In the genomic region with DNA sequence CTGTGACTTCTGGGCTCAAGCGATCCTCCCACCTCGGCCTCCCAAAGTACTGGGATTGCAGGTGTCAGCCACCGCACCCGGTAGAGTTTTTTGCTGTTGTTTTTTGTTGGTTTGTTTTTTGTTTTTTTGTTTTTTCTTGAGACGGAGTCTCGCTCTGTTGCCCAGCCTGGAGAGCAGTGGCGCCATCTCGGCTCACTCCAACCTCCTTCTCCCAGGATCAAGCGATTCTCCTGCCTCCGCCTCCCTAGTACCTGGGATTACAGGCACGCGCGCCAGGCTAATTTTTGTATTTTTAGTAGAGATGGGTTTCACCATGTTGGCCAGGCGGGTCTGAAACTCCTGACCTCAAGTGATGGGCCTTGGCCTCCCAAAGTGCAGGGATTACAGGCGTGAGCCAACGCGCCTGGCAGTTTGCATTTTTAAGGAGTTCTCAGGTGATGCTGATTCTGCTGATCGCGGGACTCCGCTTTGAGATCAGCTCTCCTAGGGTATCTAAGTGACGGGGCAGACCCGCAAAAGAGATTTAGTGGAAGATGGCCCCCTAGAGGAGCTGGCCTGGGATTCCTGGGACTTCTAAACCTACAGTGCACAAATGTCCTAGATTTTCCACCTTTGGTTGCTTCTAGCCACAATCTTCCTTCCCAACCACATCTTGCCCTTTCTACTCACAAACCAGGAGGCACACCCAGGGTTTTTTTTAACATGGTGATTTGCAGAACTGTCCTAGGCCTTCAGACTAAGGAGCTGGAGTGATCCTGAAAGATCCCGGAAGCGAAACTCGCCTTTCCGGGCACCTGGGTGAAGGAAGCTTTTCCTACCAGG, we compare ENCODE assay signal across 8 cellular contexts. TPM values are rescaled to one million over a fixed set of nuclear protein-coding genes. Genes with fewer than 3 reads are reported as not detected.
A peak's percentile ranks its signal among the peaks of the same experiment; 100 is the strongest.
DNase-seq lines count a peak whose midpoint lies in the region; ATAC-seq and TF ChIP-seq lines count a peak whose summit lies in the region.

No MANE protein-coding gene starts in this region.

- H3K4me2 ChIP-seq in OCI-LY3 (ENCODE audit: low read length), result peak overlapping the region; percentile 89

- no peak overlapping the region for H3K27ac Mint-ChIP-seq in endothelial cell (ENCODE audit: unreplicated experiment)
- H3K27ac Mint-ChIP-seq in neural crest cell (ENCODE audit: unreplicated experiment), result peak overlapping the region; percentile 96

- H3K9ac ChIP-seq in OCI-LY3 (ENCODE audit: low read length), result peak overlapping the region; percentile 87

- ATAC-seq in GM21528 (IDR thresholded peaks at IDR 0.05; ENCODE audit: low FRiP score, unreplicated experiment), result no peak
- ATAC-seq in HG02759 (IDR thresholded peaks at IDR 0.05; ENCODE audit: unreplicated experiment), result no peak

- H3K36me3 ChIP-seq in OCI-LY3 (replicated peaks; ENCODE audit: low read depth, low read length), result peaks cover 15% of the 10 kb centered on the region

- H3K27me3 Mint-ChIP-seq in endothelial cell (ENCODE audit: unreplicated experiment), result peaks cover 3% of the 10 kb centered on the region
- H3K27me3 Mint-ChIP-seq in neural crest cell (ENCODE audit: low read depth), result no peaks in the 10 kb centered on the region

- H3K4me3 Mint-ChIP-seq in endothelial cell (ENCODE audit: unreplicated experiment) (peak overlapping the region; percentile 92), neural crest cell (peak overlapping the region; percentile 98)

- TF ChIP-seq CTCF in OCI-LY3 (IDR thresholded peaks at IDR 0.05; ENCODE audit: low read depth, low read length) (peak; percentile 41; the same call in 1 of the 2 replicates), endothelial cell (IDR thresholded peaks at IDR 0.05; ENCODE audit: unreplicated experiment) (no peak), neural crest cell (conservative IDR thresholded peaks at IDR 0.05) (no peak)

- H3K4me3 ChIP-seq in OCI-LY3 (ENCODE audit: low read length), result peak overlapping the region; percentile 81

- peak overlapping the region; percentile 81 for H2AFZ ChIP-seq in OCI-LY3 (ENCODE audit: low read depth, low read length)

- no peaks in the 10 kb centered on the region for H3K9me3 Mint-ChIP-seq in endothelial cell (ENCODE audit: unreplicated experiment)
- no peaks in the 10 kb centered on the region for H3K9me3 Mint-ChIP-seq in neural crest cell

- no peaks in the 10 kb centered on the region for H3K27me3 ChIP-seq in OCI-LY3 (ENCODE audit: low read depth, low read length)

- peaks cover 44% of the 10 kb centered on the region for H3K79me2 ChIP-seq in OCI-LY3 (ENCODE audit: low read length)

- peak; percentile 32 for DNase-seq in 8988T
- peak; percentile 25 for DNase-seq in GM03348 (ENCODE audit: low spot score)
- peak; percentile 11 for DNase-seq in endothelial cell (ENCODE audit: low spot score)
- DNase-seq in neural crest cell (ENCODE audit: low read depth, low spot score), result no peak
- DNase-seq in NCI-H2107 (lab: John Stamatoyannopoulos, UW), result no peak

- H3K9me3 ChIP-seq in OCI-LY3 (ENCODE audit: insufficient read depth, low read length), result no peaks in the 10 kb centered on the region

- H3K27ac ChIP-seq in OCI-LY3 (ENCODE audit: low read length), result peak overlapping the region; percentile 53

- H3K4me1 Mint-ChIP-seq in endothelial cell (ENCODE audit: unreplicated experiment), result peaks cover 8% of the 10 kb centered on the region
- peaks cover 41% of the 10 kb centered on the region for H3K4me1 Mint-ChIP-seq in neural crest cell

- H3K4me1 ChIP-seq in OCI-LY3 (ENCODE audit: low read length), result peaks cover 21% of the 10 kb centered on the region

- H3K36me3 Mint-ChIP-seq in endothelial cell (ENCODE audit: low read depth, unreplicated experiment) (no peaks in the 10 kb centered on the region), neural crest cell (ENCODE audit: low read depth) (peaks cover 26% of the 10 kb centered on the region)

- no peaks in the 10 kb centered on the region for H4K20me1 ChIP-seq in OCI-LY3 (ENCODE audit: insufficient read depth, low read length)

RNA-seq across cellular contexts. Expression of gene DPPA5, which starts 45.2 kb away (rescaled TPM):
- total RNA-seq in endothelial cell (ENCODE audit: unreplicated experiment), result not detected
- not detected in 2 replicates for total RNA-seq in neural crest cell

RNA-seq across cellular contexts. Expression of gene KHDC1, which starts 45.9 kb away (rescaled TPM):
- 2.6 TPM for total RNA-seq in endothelial cell (ENCODE audit: unreplicated experiment)
- 12.6 and 12.9 TPM in 2 replicates for total RNA-seq in neural crest cell

RNA-seq across cellular contexts. Expression of gene KHDC3L, which starts 53.5 kb away (rescaled TPM):
- total RNA-seq in endothelial cell (ENCODE audit: unreplicated experiment) (not detected), neural crest cell (not detected in 2 replicates)

Comparison
In these comparisons a context has a peak if more than half of its experiments do, and no peak if none do; other contexts are left out.
1. DNase-seq: peak in 8988T (single experiment), GM03348 (single experiment) and endothelial cell (single experiment); none in neural crest cell (single experiment) and NCI-H2107 (single experiment).